In the genomic region with DNA sequence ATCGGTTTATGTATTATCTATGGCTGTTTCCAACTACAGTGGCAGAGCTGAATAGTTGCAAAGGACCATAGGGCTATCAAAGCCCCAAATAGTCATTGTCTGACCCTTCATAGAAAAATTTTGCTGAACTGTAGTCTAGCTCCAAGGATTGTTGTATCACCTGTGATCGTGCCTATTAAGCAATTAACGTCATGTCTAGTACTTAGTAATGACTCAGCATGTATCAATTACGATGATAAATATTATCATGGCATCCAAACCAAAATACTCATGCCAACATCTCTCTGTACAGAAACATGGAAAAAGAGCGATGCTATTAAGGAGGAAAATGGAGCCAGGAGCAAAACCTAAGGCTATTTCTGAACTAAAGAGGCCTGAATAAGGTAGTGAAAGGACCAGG, we compare ENCODE assay signal across 26 cellular contexts.
"Had no signal": no experiment of that assay in that cellular context is flagged by ENCODE, and none has a peak within 500 bp of the region (broad histone marks: within the 10 kb centered on the region; RNA-seq: fewer than 3 reads in every experiment).

No MANE protein-coding gene starts in this region.

- FAIRE-seq: endometrium, keratinocyte, urothelium cell line had no signal

- H3K9me3 ChIP-seq: gastrocnemius medialis, ovary, psoas muscle, spleen, testis, tibial artery, upper lobe of left lung had no signal

- H3K27ac ChIP-seq: coronary artery, gastrocnemius medialis, ovary, psoas muscle, skin epidermis, spleen, testis, tibial artery, upper lobe of left lung had no signal

- H3K4me1 ChIP-seq: gastrocnemius medialis, psoas muscle, spleen, testis, tibial artery had no signal

- ATAC-seq: effector memory CD8-positive, alpha-beta T cell; gastrocnemius medialis; left lobe of liver; natural killer cell; right cardiac atrium; stimulated activated memory B cell treated with anti-CD40 and anti-IgM and Interleukin-4, amounts not matched to agents 10 μg/mL and 1 μg/mL and 100 μg/mL, for 72 hours; stimulated activated naive CD8-positive, alpha-beta T cell treated with anti-CD3 and anti-CD28 coated beads, Interleukin-15, Interleukin-2, amounts not matched to agents 100 U/mL and 50 U/mL, for 24 hours had no signal

- H3K4me3 ChIP-seq: coronary artery, gastrocnemius medialis, lung, ovary, psoas muscle, skin epidermis, spleen, testis, tibial artery, upper lobe of left lung had no signal

- DNase-seq: dermis blood vessel endothelial cell; effector memory CD8-positive, alpha-beta T cell; foreskin fibroblast; gastrocnemius medialis; head of caudate nucleus; natural killer cell; occipital lobe; ovary; posterior cingulate gyrus; psoas muscle; right cardiac atrium; spleen; stimulated activated CD4-positive, alpha-beta T cell treated with anti-CD3 and anti-CD28 coated beads, Interleukin-4, amount 100 ng/mL, for 4 hours; stimulated activated naive CD8-positive, alpha-beta T cell treated with anti-CD3 and anti-CD28 coated beads, Interleukin-15, Interleukin-2, amounts not matched to agents 100 U/mL and 50 U/mL, for 24 hours; substantia nigra; testis; tibial artery had no signal
